13 cellular contexts compared by ENCODE assay signal in genomic region chr7:129160161-129160911, GRCh38.
DNase-seq lines count a peak whose midpoint lies in the region; ATAC-seq lines count a peak whose summit lies in the region.
"Had no signal": no experiment of that assay in that cellular context is flagged by ENCODE, and none has a peak within 500 bp of the region (broad histone marks: within the 10 kb centered on the region; RNA-seq: fewer than 3 reads in every experiment).

No MANE protein-coding gene starts in this region.

- H3K36me3 Mint-ChIP-seq in stimulated activated naive B cell treated with anti-CD40 and anti-IgM and Interleukin-4, amounts not matched to agents 10 μg/mL and 1 μg/mL and 100 μg/mL, for 72 hours, result peaks cover 74 to 82% of the 10 kb centered on the region in 2 donors

- no peaks in the 10 kb centered on the region for H3K9me3 Mint-ChIP-seq in stimulated activated naive B cell treated with anti-CD40 and anti-IgM and Interleukin-4, amounts not matched to agents 10 μg/mL and 1 μg/mL and 100 μg/mL, for 72 hours

- peak in 1 of 2 donors; percentile 41 for ATAC-seq in stimulated activated naive B cell treated with anti-CD40 and anti-IgM and Interleukin-4, amounts not matched to agents 10 μg/mL and 1 μg/mL and 100 μg/mL, for 72 hours (replicated peaks)
- no peak for ATAC-seq in GM21786 (IDR thresholded peaks at IDR 0.05; ENCODE audit: unreplicated experiment)

- peak; percentile 34 to 67 for DNase-seq in NCI-H526 (lab: John Stamatoyannopoulos, UW)
- no peak for DNase-seq in NCI-H526 treated with DMSO at 0.1 percent for 48 hours (lab: John Stamatoyannopoulos, UW)
- DNase-seq in NCI-H1417 treated with DMSO at 0.1 percent for 48 hours (lab: John Stamatoyannopoulos, UW), result peak; percentile 1
- DNase-seq in ecto neural progenitor cell (ENCODE audit: low spot score), result peak; percentile 66
- no peak for DNase-seq in stimulated activated naive B cell treated with anti-CD40 and anti-IgM and Interleukin-4, amounts not matched to agents 10 μg/mL and 1 μg/mL and 100 μg/mL, for 72 hours
- no peak for DNase-seq in NCI-H446 treated with DMSO at 0.1 percent for 48 hours (lab: John Stamatoyannopoulos, UW)
- DNase-seq in stimulated activated CD4-positive, alpha-beta T cell treated with anti-CD3 and anti-CD28 coated beads, Interleukin-4, amount 100 ng/mL, for 1 hour, result no peak
- DNase-seq: activated T-cell treated with anti-CD3 and anti-CD28 coated beads for 4 hours, NCI-H1436, PC-9, T-helper 1 cell had no signal

- H3K4me3 Mint-ChIP-seq in stimulated activated naive B cell treated with anti-CD40 and anti-IgM and Interleukin-4, amounts not matched to agents 10 μg/mL and 1 μg/mL and 100 μg/mL, for 72 hours, result no peak overlapping the region
- H3K4me3 Mint-ChIP-seq: activated naive CD8-positive, alpha-beta T cell had no signal

- H3K4me1 Mint-ChIP-seq in stimulated activated naive B cell treated with anti-CD40 and anti-IgM and Interleukin-4, amounts not matched to agents 10 μg/mL and 1 μg/mL and 100 μg/mL, for 72 hours, result peaks cover 62 to 71% of the 10 kb centered on the region in 2 donors

- H3K27me3 Mint-ChIP-seq in stimulated activated naive B cell treated with anti-CD40 and anti-IgM and Interleukin-4, amounts not matched to agents 10 μg/mL and 1 μg/mL and 100 μg/mL, for 72 hours, result no peaks in the 10 kb centered on the region
- H3K27me3 Mint-ChIP-seq: activated naive CD8-positive, alpha-beta T cell had no signal

- H3K27ac Mint-ChIP-seq in stimulated activated naive B cell treated with anti-CD40 and anti-IgM and Interleukin-4, amounts not matched to agents 10 μg/mL and 1 μg/mL and 100 μg/mL, for 72 hours, result peak overlapping the region; percentile 25
- H3K27ac Mint-ChIP-seq: activated naive CD8-positive, alpha-beta T cell had no signal

Comparison
In these comparisons a context has a peak if more than half of its experiments do, and no peak if none do; other contexts are left out.
1. DNase-seq: peak in NCI-H526 (2 of 2), NCI-H1417 treated with DMSO at 0.1 percent for 48 hours (single experiment) and ecto neural progenitor cell (single experiment); none in NCI-H526 treated with DMSO at 0.1 percent for 48 hours (single experiment), stimulated activated naive B cell treated with anti-CD40 and anti-IgM and Interleukin-4, amounts not matched to agents 10 μg/mL and 1 μg/mL and 100 μg/mL, for 72 hours (single experiment), NCI-H446 treated with DMSO at 0.1 percent for 48 hours (single experiment) and stimulated activated CD4-positive, alpha-beta T cell treated with anti-CD3 and anti-CD28 coated beads, Interleukin-4, amount 100 ng/mL, for 1 hour (single experiment).